ENCODE assay signal across 11 cellular contexts in genomic region chr1:219172821-219173220, GRCh38. TPM values are rescaled to one million over a fixed set of nuclear protein-coding genes. Genes with fewer than 3 reads are reported as not detected.
DNase-seq lines count a peak whose midpoint lies in the region; ATAC-seq, FAIRE-seq and TF ChIP-seq lines count a peak whose summit lies in the region.
"Had no signal": no experiment of that assay in that cellular context is flagged by ENCODE, and none has a peak within 500 bp of the region (broad histone marks: within the 10 kb centered on the region; RNA-seq: fewer than 3 reads in every experiment).

No MANE protein-coding gene starts in this region.

- H4K20me1 ChIP-seq in PC-3 (ENCODE audit: low read length), result no peaks in the 10 kb centered on the region
- no peaks in the 10 kb centered on the region for H4K20me1 ChIP-seq in hepatocyte (ENCODE audit: insufficient read depth, poor library complexity, severe bottlenecking)

- H3K4me1 Mint-ChIP-seq in activated T-cell treated with anti-CD3 and anti-CD28 coated beads, Interleukin-2, amount 50 U/mL, for 24 hours (ENCODE audit: low read depth), result peaks cover 48% of the 10 kb centered on the region

- H3K4me2 ChIP-seq in PC-3 (ENCODE audit: low read length) (peak overlapping the region; percentile 86; the same call in 1 of the 2 replicates), hepatocyte (peak overlapping the region; percentile 86)

- H3K4me1 ChIP-seq in PC-3 (ENCODE audit: insufficient read depth, low read length) (peaks cover 43% of the 10 kb centered on the region), hepatocyte (ENCODE audit: insufficient read depth) (peaks cover 20% of the 10 kb centered on the region), subcutaneous abdominal adipose tissue (ENCODE audit: control insufficient read depth in 5 of 5, insufficient read depth in 5 of 5, low read length in 5 of 5) (peaks cover 0 to 51% (median 49%) of the 10 kb centered on the region in 5 donors)

- H3K9me3 ChIP-seq in PC-3 (ENCODE audit: low read length) (no peaks in the 10 kb centered on the region), hepatocyte (ENCODE audit: low read depth) (no peaks in the 10 kb centered on the region), subcutaneous abdominal adipose tissue (ENCODE audit: control insufficient read depth in 5 of 5, low read length in 5 of 5) (no peaks in the 10 kb centered on the region)
- H3K9me3 ChIP-seq: suprapubic skin had no signal

- TF ChIP-seq CTCF in PC-3 (conservative IDR thresholded peaks at IDR 0.05; ENCODE audit: low read depth, low read length) (no peak), hepatocyte (IDR thresholded peaks at IDR 0.05; ENCODE audit: poor library complexity) (no peak)

- WGBS in hepatocyte (ENCODE audit: low lambda C conversion rate, missing lambda C conversion rate), result 95% methylated on average over 2 of the region's 2 CpGs

- H3K9me3 Mint-ChIP-seq in activated T-cell treated with anti-CD3 and anti-CD28 coated beads, Interleukin-2, amount 50 U/mL, for 24 hours, result no peaks in the 10 kb centered on the region

- no peak for DNase-seq in activated T-cell treated with anti-CD3 and anti-CD28 coated beads, Interleukin-2, amount 50 U/mL, for 24 hours
- no peak for DNase-seq in activated T-cell treated with anti-CD3 and anti-CD28 coated beads, Interleukin-2, amount 50 U/mL, for 48 hours
- no peak for DNase-seq in PC-3
- DNase-seq in hepatocyte (ENCODE audit: low spot score), result no peak
- DNase-seq in HTR-8/SVneo (ENCODE audit: insufficient read length, low spot score), result no peak
- no peak for DNase-seq in pons (ENCODE audit: low spot score)
- no peak for DNase-seq in putamen (ENCODE audit: low spot score)
- DNase-seq: activated CD4-positive, CD25-positive, alpha-beta regulatory T cell treated with anti-CD3 and anti-CD28 coated beads, Interleukin-2, amount 50 U/mL, for 72 hours; NCI-H1048 had no signal

- no peak for ATAC-seq in PC-3

- H3K27ac ChIP-seq in PC-3 (ENCODE audit: low read length) (no peak overlapping the region), hepatocyte (peak overlapping the region; percentile 60), subcutaneous abdominal adipose tissue (ENCODE audit: low read depth, low read length) (peak overlapping the region; percentile 96)

- no peaks in the 10 kb centered on the region for H3K9me2 ChIP-seq in PC-3 (replicated peaks; ENCODE audit: low read length)
- no peaks in the 10 kb centered on the region for H3K9me2 ChIP-seq in hepatocyte (replicated peaks; ENCODE audit: insufficient read depth)

- peak overlapping the region; percentile 96 for H3K4me3 Mint-ChIP-seq in activated T-cell treated with anti-CD3 and anti-CD28 coated beads, Interleukin-2, amount 50 U/mL, for 24 hours

- no TSS peak for BruUV-seq in PC-3 (replicated peaks; lab: Mats Ljungman, UMichigan)

- H3F3A ChIP-seq in PC-3 (ENCODE audit: low read length, unreplicated experiment), result no peaks in the 10 kb centered on the region

- H3K79me2 ChIP-seq in PC-3 (ENCODE audit: low read length) (peaks cover 40% of the 10 kb centered on the region), hepatocyte (peaks cover 24% of the 10 kb centered on the region)

- H3K27me3 ChIP-seq in PC-3 (ENCODE audit: low read length), result no peaks in the 10 kb centered on the region
- no peaks in the 10 kb centered on the region for H3K27me3 ChIP-seq in hepatocyte
- H3K27me3 ChIP-seq in subcutaneous abdominal adipose tissue (ENCODE audit: control insufficient read depth in 5 of 5, insufficient read depth in 4 of 5, low read length in 5 of 5), result no peaks in the 10 kb centered on the region
- H3K27me3 ChIP-seq: suprapubic skin had no signal

- peak overlapping the region; percentile 98 for H3K27ac Mint-ChIP-seq in activated T-cell treated with anti-CD3 and anti-CD28 coated beads, Interleukin-2, amount 50 U/mL, for 24 hours

- no peak for FAIRE-seq in HTR-8/SVneo (lab: Jason Lieb, UNC)

- CTCF ChIA-PET in PC-3 (lab: Charles Lee), result interaction anchor here (1.0 kb wide), 1 partner anchor 123 kb away, joined by 3 read pairs; no protein-coding TSS in a partner anchor

- H3K36me3 ChIP-seq in PC-3 (ENCODE audit: low read depth, low read length) (no peaks in the 10 kb centered on the region), hepatocyte (replicated peaks; ENCODE audit: insufficient read depth, low read depth) (no peaks in the 10 kb centered on the region), subcutaneous abdominal adipose tissue (ENCODE audit: control insufficient read depth in 5 of 5, insufficient read depth in 5 of 5, low read length in 5 of 5) (no peaks in the 10 kb centered on the region)
- H3K36me3 ChIP-seq: suprapubic skin had no signal

- no peak overlapping the region for H3K4me3 ChIP-seq in PC-3 (ENCODE audit: low read length)
- no peak overlapping the region for H3K4me3 ChIP-seq in hepatocyte
- H3K4me3 ChIP-seq in subcutaneous abdominal adipose tissue (ENCODE audit: low read depth in 1 of 5, low read length in 5 of 5), result peak overlapping the region in 2 of 5 donors; percentile 93 to 97

- no peaks in the 10 kb centered on the region for H3K27me3 Mint-ChIP-seq in activated T-cell treated with anti-CD3 and anti-CD28 coated beads, Interleukin-2, amount 50 U/mL, for 24 hours

- H3K9ac ChIP-seq in PC-3 (ENCODE audit: low read length) (no peak overlapping the region), subcutaneous abdominal adipose tissue (ENCODE audit: low read length in 5 of 5) (no peak overlapping the region)

- H2AFZ ChIP-seq in PC-3 (ENCODE audit: low read length), result peak overlapping the region; percentile 84; the same call in 1 of the 2 replicates
- H2AFZ ChIP-seq in hepatocyte, result no peak overlapping the region

- intact Hi-C loops in PC-3 (cut with micrococcal nuclease), result loop anchor here (5.0 to 10.0 kb wide), 4 partner anchors 81 to 1862 kb away; no protein-coding TSS in a partner anchor

- H3K36me3 Mint-ChIP-seq in activated T-cell treated with anti-CD3 and anti-CD28 coated beads, Interleukin-2, amount 50 U/mL, for 24 hours (ENCODE audit: low read depth), result peaks cover 30% of the 10 kb centered on the region

- POLR2A ChIA-PET in PC-3 (lab: Charles Lee; ENCODE audit: unreplicated experiment), result no interaction called here

RNA-seq across cellular contexts. Expression of gene LYPLAL1, which starts 0.9 kb away (rescaled TPM):
- 15.8 and 21.3 TPM in 2 replicates for total RNA-seq in PC-3 (2014; rRNA removed)
- total RNA-seq in hepatocyte, result 18.7 and 28.3 TPM in 2 replicates
- polyA plus RNA-seq in hepatocyte, result 31.9 and 38.0 TPM in 2 replicates
